22 cellular contexts compared by ENCODE assay signal in the genomic region with DNA sequence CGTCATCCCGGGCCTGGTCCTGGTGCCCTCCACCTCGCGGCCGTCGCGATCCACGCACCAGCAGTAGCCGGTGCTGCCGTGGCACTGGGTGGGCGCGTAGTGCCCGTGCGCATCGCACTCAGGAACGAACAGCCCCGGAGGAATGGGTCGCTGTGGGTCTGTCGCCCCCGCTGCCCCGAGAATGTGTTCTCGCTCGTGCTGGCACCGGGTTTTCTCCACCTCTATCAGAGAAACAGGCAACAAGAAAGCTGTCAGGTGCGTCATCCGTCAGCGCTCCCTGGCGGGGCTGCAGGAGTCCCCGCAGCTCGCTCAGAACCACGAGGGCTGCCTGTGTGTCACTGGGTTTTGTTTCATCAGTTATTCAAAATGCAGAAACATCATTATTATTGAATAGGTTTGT.
DNase-seq lines count a peak whose midpoint lies in the region; ATAC-seq and TF ChIP-seq lines count a peak whose summit lies in the region.
"Had no signal": no experiment of that assay in that cellular context is flagged by ENCODE, and none has a peak within 500 bp of the region (broad histone marks: within the 10 kb centered on the region; RNA-seq: fewer than 3 reads in every experiment).

No MANE protein-coding gene starts in this region.

- H2AFZ ChIP-seq in trophoblast cell (ENCODE audit: insufficient read depth, low read length, poor library complexity): no peak overlapping the region

- TF ChIP-seq CTCF in breast epithelium (IDR thresholded peaks at IDR 0.05): no peak

- H4K91ac ChIP-seq in trophoblast cell (ENCODE audit: low read depth, low read length): no peak overlapping the region

- TF ChIP-seq POLR2A in breast epithelium (IDR thresholded peaks at IDR 0.05): no peak

- WGBS in trophoblast cell (ENCODE audit: extremely low coverage, insufficient coverage, insufficient read length): no CpG with 5 or more reads among the region's 31 CpGs

- H4K8ac ChIP-seq in trophoblast cell (ENCODE audit: low read depth, low read length): no peak overlapping the region

- peaks cover under 1% of the 10 kb centered on the region for H3K27me3 Mint-ChIP-seq in stimulated activated naive CD8-positive, alpha-beta T cell treated with anti-CD3 and anti-CD28 coated beads, Interleukin-15, amount 100 ng/mL, for 72 hours
- H3K27me3 Mint-ChIP-seq: CD4-positive, alpha-beta T cell had no signal

- H3K14ac ChIP-seq in trophoblast cell (ENCODE audit: low read length): no peak overlapping the region

- no peaks in the 10 kb centered on the region for H3K79me2 ChIP-seq in trophoblast cell (ENCODE audit: control insufficient read depth, insufficient read depth, low read length, poor library complexity)

- H2BK120ac ChIP-seq in trophoblast cell (ENCODE audit: insufficient read depth, low read length, poor library complexity): no peak overlapping the region

- DNase-seq in stimulated activated naive CD8-positive, alpha-beta T cell treated with anti-CD3 and anti-CD28 coated beads, Interleukin-15, amount 100 ng/mL, for 72 hours: no peak
- DNase-seq in stimulated activated naive CD8-positive, alpha-beta T cell treated with anti-CD3 and anti-CD28 coated beads, Interleukin-15, Interleukin-2, amounts not matched to agents 100 U/mL and 50 U/mL, for 24 hours: no peak
- DNase-seq in head of caudate nucleus (peak in 33 of 42 donors; percentile 8 to 73 (median 36)), trophoblast cell (no peak), breast epithelium (ENCODE audit: low spot score in 2 of 2) (no peak), NCI-H1436 treated with DMSO at 0.1 percent for 48 hours (lab: John Stamatoyannopoulos, UW) (no peak), cortex of kidney (lab: John Stamatoyannopoulos, UW) (no peak)
- DNase-seq: 8988T; ACHN; AML-193; BE2C; Calu3; CD4-positive, alpha-beta T cell; COR-L47; DMS53; DMS79 treated with DMSO at 0.1 percent for 48 hours; GF-D8; GOT3; HCEC 1CT had no signal

- no peak overlapping the region for H3K27ac Mint-ChIP-seq in stimulated activated naive CD8-positive, alpha-beta T cell treated with anti-CD3 and anti-CD28 coated beads, Interleukin-15, amount 100 ng/mL, for 72 hours
- H3K27ac Mint-ChIP-seq: CD4-positive, alpha-beta T cell had no signal

- H3K9me3 ChIP-seq in trophoblast cell (ENCODE audit: insufficient read depth, low read depth, low read length): peaks cover 6% of the 10 kb centered on the region
- H3K9me3 ChIP-seq in breast epithelium: peaks cover 9 to 10% of the 10 kb centered on the region in 2 donors
- H3K9me3 ChIP-seq: A549, BE2C had no signal

- peaks cover 0 to 2% of the 10 kb centered on the region in 2 experiments for H3K36me3 ChIP-seq in trophoblast cell (ENCODE audit: control insufficient read depth in 1 of 2, insufficient read depth in 2 of 2, low read length in 2 of 2)
- H3K36me3 ChIP-seq in breast epithelium: no peaks in the 10 kb centered on the region
- H3K36me3 ChIP-seq: BE2C; BLaER1 treated with 17β-estradiol and CSF1 and Interleukin-3, amounts not matched to agents 10 nM and 100 nM had no signal

- H3K79me1 ChIP-seq in trophoblast cell (ENCODE audit: low read length): peaks cover 3% of the 10 kb centered on the region

- peak; percentile 29 for ATAC-seq in stimulated activated naive CD8-positive, alpha-beta T cell treated with anti-CD3 and anti-CD28 coated beads, Interleukin-15, amount 100 ng/mL, for 72 hours
- ATAC-seq in stimulated activated naive CD8-positive, alpha-beta T cell treated with anti-CD3 and anti-CD28 coated beads, Interleukin-15, Interleukin-2, amounts not matched to agents 100 U/mL and 50 U/mL, for 24 hours: no peak

- H3K4me3 ChIP-seq in trophoblast cell (ENCODE audit: low read depth, low read length) (no peak overlapping the region), breast epithelium (no peak overlapping the region)
- H3K4me3 ChIP-seq: A549; BLaER1 treated with 17β-estradiol and CSF1 and Interleukin-3, amounts not matched to agents 10 nM and 100 nM had no signal

- no peaks in the 10 kb centered on the region for H3K27me3 ChIP-seq in trophoblast cell (ENCODE audit: insufficient read depth, low read length)
- no peaks in the 10 kb centered on the region for H3K27me3 ChIP-seq in breast epithelium
- H3K27me3 ChIP-seq: BE2C; BLaER1 treated with 17β-estradiol and CSF1 and Interleukin-3, amounts not matched to agents 10 nM and 100 nM had no signal

- peaks cover 20% of the 10 kb centered on the region for H3K4me1 Mint-ChIP-seq in stimulated activated naive CD8-positive, alpha-beta T cell treated with anti-CD3 and anti-CD28 coated beads, Interleukin-15, amount 100 ng/mL, for 72 hours

- no peak overlapping the region for H3K4ac ChIP-seq in trophoblast cell (ENCODE audit: low read depth, low read length)

- no peak overlapping the region for H3K23ac ChIP-seq in trophoblast cell (ENCODE audit: low read length)

- H4K12ac ChIP-seq in trophoblast cell (ENCODE audit: low read depth, low read length): no peak overlapping the region

- H2AK5ac ChIP-seq in trophoblast cell (ENCODE audit: low read length): peak overlapping the region; percentile 52

- no peak overlapping the region for H3K4me2 ChIP-seq in trophoblast cell (ENCODE audit: low read length)
- H3K4me2 ChIP-seq: A549; BLaER1 treated with 17β-estradiol and CSF1 and Interleukin-3, amounts not matched to agents 10 nM and 100 nM had no signal

- H3K9ac ChIP-seq in trophoblast cell (ENCODE audit: low read length): no peak overlapping the region
- H3K9ac ChIP-seq: BLaER1 treated with 17β-estradiol and CSF1 and Interleukin-3, amounts not matched to agents 10 nM and 100 nM had no signal

- H2BK5ac ChIP-seq in trophoblast cell (ENCODE audit: low read depth, low read length, poor library complexity): no peak overlapping the region

- peaks cover 6 to 10% of the 10 kb centered on the region in 2 experiments for H3K4me1 ChIP-seq in trophoblast cell (ENCODE audit: control insufficient read depth in 1 of 2, insufficient read depth in 2 of 2, low read length in 2 of 2)
- no peaks in the 10 kb centered on the region for H3K4me1 ChIP-seq in breast epithelium
- H3K4me1 ChIP-seq: BE2C had no signal

- H3K27ac ChIP-seq in trophoblast cell (ENCODE audit: low read depth, low read length): no peak overlapping the region
- peak overlapping the region in 1 of 2 donors; percentile 43 for H3K27ac ChIP-seq in breast epithelium
- H3K27ac ChIP-seq: A549; BLaER1 treated with 17β-estradiol and CSF1 and Interleukin-3, amounts not matched to agents 10 nM and 100 nM had no signal

- intact Hi-C loops in head of caudate nucleus (cut with DNase I) (no loop called here), breast epithelium (cut with DNase I; ENCODE audit: low total_unique reads) (no loop called here)

- peaks cover 8 to 20% of the 10 kb centered on the region in 2 donors for H3K9me3 Mint-ChIP-seq in stimulated activated naive CD8-positive, alpha-beta T cell treated with anti-CD3 and anti-CD28 coated beads, Interleukin-15, amount 100 ng/mL, for 72 hours

- H3K18ac ChIP-seq in trophoblast cell (ENCODE audit: low read length): no peak overlapping the region

- no peak overlapping the region for H3K4me3 Mint-ChIP-seq in stimulated activated naive CD8-positive, alpha-beta T cell treated with anti-CD3 and anti-CD28 coated beads, Interleukin-15, amount 100 ng/mL, for 72 hours
- H3K4me3 Mint-ChIP-seq: CD14-positive monocyte; CD4-positive, alpha-beta T cell had no signal

- no peak overlapping the region for H2BK12ac ChIP-seq in trophoblast cell (ENCODE audit: low read length)

Comparison
In these comparisons a context has a peak if more than half of its experiments do, and no peak if none do; other contexts are left out.
1. DNase-seq: peak in head of caudate nucleus (33 of 42); none in stimulated activated naive CD8-positive, alpha-beta T cell treated with anti-CD3 and anti-CD28 coated beads, Interleukin-15, amount 100 ng/mL, for 72 hours (0 of 2), stimulated activated naive CD8-positive, alpha-beta T cell treated with anti-CD3 and anti-CD28 coated beads, Interleukin-15, Interleukin-2, amounts not matched to agents 100 U/mL and 50 U/mL, for 24 hours (single experiment), trophoblast cell (0 of 2), breast epithelium (0 of 2), NCI-H1436 treated with DMSO at 0.1 percent for 48 hours (single experiment) and cortex of kidney (single experiment).